Comparison of ENCODE assay signal across 23 cellular contexts in the genomic region with DNA sequence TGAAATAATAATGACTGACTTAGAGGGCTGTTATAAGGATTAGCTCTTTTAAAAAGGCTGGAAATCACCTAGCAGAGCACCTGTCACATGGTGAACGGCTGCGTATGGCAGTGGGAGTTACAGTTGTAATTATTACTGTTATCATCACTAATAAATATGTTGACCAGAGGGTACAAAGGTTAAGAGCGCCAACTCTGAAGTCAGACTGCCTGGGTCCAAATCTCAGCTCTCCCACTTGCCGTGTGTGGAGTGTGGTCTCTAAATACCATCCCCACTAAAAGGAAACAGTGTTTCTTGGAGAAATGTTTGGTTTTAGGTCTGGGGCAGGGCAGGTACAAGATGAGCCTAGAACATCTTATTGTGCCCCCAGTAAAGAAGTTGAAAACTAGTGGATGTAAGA.
"Had no signal": no experiment of that assay in that cellular context is flagged by ENCODE, and none has a peak within 500 bp of the region (broad histone marks: within the 10 kb centered on the region; RNA-seq: fewer than 3 reads in every experiment).

No MANE protein-coding gene starts in this region.

- H3K36me3 ChIP-seq: left ventricle myocardium inferior, ovary, right atrium auricular region, spleen, thyroid gland, transverse colon, upper lobe of left lung, vagina had no signal

- H3K9me3 ChIP-seq: left ventricle myocardium inferior, ovary, right atrium auricular region, spleen, testis, thyroid gland, transverse colon, upper lobe of left lung, vagina had no signal

- H3K27me3 ChIP-seq: ovary, right atrium auricular region, testis, thyroid gland, transverse colon, upper lobe of left lung had no signal

- H3K27ac ChIP-seq: left ventricle myocardium inferior, ovary, right atrium auricular region, skin epidermis, spleen, testis, thyroid gland, transverse colon, upper lobe of left lung, vagina had no signal

- H3K4me3 Mint-ChIP-seq: mesothelial cell of epicardium; naive thymus-derived CD4-positive, alpha-beta T cell; natural killer cell treated with Interleukin-12 subunit alpha and Interleukin-12 subunit beta and Interleukin-15 and Interleukin-18, amount 100 ng/mL, for 72 hours; stimulated activated memory B cell treated with anti-CD40 and anti-IgM and Interleukin-4, amounts not matched to agents 10 μg/mL and 1 μg/mL and 100 μg/mL, for 72 hours; stimulated activated naive CD8-positive, alpha-beta T cell treated with anti-CD3 and anti-CD28 coated beads, Interleukin-15, amount 100 ng/mL, for 72 hours had no signal

- DNase-seq: islet precursor cell; left ventricle myocardium inferior; mesendoderm; naive thymus-derived CD4-positive, alpha-beta T cell; ovary; spleen; stimulated activated CD4-positive, alpha-beta T cell treated with anti-CD3 and anti-CD28 coated beads, Interleukin-4, amount 100 ng/mL, for 24 hours; stimulated activated CD8-positive, alpha-beta memory T cell treated with anti-CD3 and anti-CD28 coated beads, Interleukin-4, amount 100 ng/mL, for 48 hours; stimulated activated naive CD4-positive, alpha-beta T cell treated with Interleukin-2 at 50 U/mL for 16 hours; stimulated activated naive CD8-positive, alpha-beta T cell treated with anti-CD3 and anti-CD28 coated beads, Interleukin-15, amount 100 ng/mL, for 72 hours; testis; thyroid gland; transverse colon; upper lobe of left lung had no signal

- H3K4me1 ChIP-seq: right atrium auricular region, testis, thyroid gland had no signal

- ATAC-seq: naive thymus-derived CD4-positive, alpha-beta T cell; natural killer cell treated with Interleukin-12 subunit alpha and Interleukin-12 subunit beta and Interleukin-15 and Interleukin-18, amount 100 ng/mL, for 72 hours; sciatic nerve; stimulated activated memory B cell treated with anti-CD40 and anti-IgM and Interleukin-4, amounts not matched to agents 10 μg/mL and 1 μg/mL and 100 μg/mL, for 72 hours; stimulated activated naive CD8-positive, alpha-beta T cell treated with anti-CD3 and anti-CD28 coated beads, Interleukin-15, amount 100 ng/mL, for 72 hours had no signal

- H3K9me3 Mint-ChIP-seq: mesothelial cell of epicardium; naive thymus-derived CD4-positive, alpha-beta T cell; natural killer cell treated with Interleukin-12 subunit alpha and Interleukin-12 subunit beta and Interleukin-15 and Interleukin-18, amount 100 ng/mL, for 72 hours; stimulated activated memory B cell treated with anti-CD40 and anti-IgM and Interleukin-4, amounts not matched to agents 10 μg/mL and 1 μg/mL and 100 μg/mL, for 72 hours; stimulated activated naive CD8-positive, alpha-beta T cell treated with anti-CD3 and anti-CD28 coated beads, Interleukin-15, amount 100 ng/mL, for 72 hours had no signal

- H3K27ac Mint-ChIP-seq: mesothelial cell of epicardium; naive thymus-derived CD4-positive, alpha-beta T cell; natural killer cell treated with Interleukin-12 subunit alpha and Interleukin-12 subunit beta and Interleukin-15 and Interleukin-18, amount 100 ng/mL, for 72 hours; progenitor cell of endocrine pancreas; stimulated activated memory B cell treated with anti-CD40 and anti-IgM and Interleukin-4, amounts not matched to agents 10 μg/mL and 1 μg/mL and 100 μg/mL, for 72 hours; stimulated activated naive CD8-positive, alpha-beta T cell treated with anti-CD3 and anti-CD28 coated beads, Interleukin-15, amount 100 ng/mL, for 72 hours had no signal

- H3K36me3 Mint-ChIP-seq: mesothelial cell of epicardium; naive thymus-derived CD4-positive, alpha-beta T cell; natural killer cell treated with Interleukin-12 subunit alpha and Interleukin-12 subunit beta and Interleukin-15 and Interleukin-18, amount 100 ng/mL, for 72 hours; stimulated activated memory B cell treated with anti-CD40 and anti-IgM and Interleukin-4, amounts not matched to agents 10 μg/mL and 1 μg/mL and 100 μg/mL, for 72 hours had no signal

- H3K4me3 ChIP-seq: left ventricle myocardium inferior, lung, ovary, right atrium auricular region, skin epidermis, spleen, testis, thyroid gland, transverse colon, upper lobe of left lung, vagina had no signal
